In genomic region chr9:90995516-90995915, GRCh38 we compare ENCODE assay signal across 27 cellular contexts.
"Had no signal": no experiment of that assay in that cellular context is flagged by ENCODE, and none has a peak within 500 bp of the region (broad histone marks: within the 10 kb centered on the region; RNA-seq: fewer than 3 reads in every experiment).

No MANE protein-coding gene starts in this region.

- H2AFZ ChIP-seq: hepatocyte, parathyroid adenoma had no signal

- H3K4me3 ChIP-seq: gastroesophageal sphincter, heart left ventricle, hepatocyte, left lung, neural progenitor cell, right lobe of liver, stomach, tibial artery, upper lobe of right lung, uterus had no signal

- H3K36me3 ChIP-seq: gastroesophageal sphincter, heart left ventricle, left lung, neural progenitor cell, right lobe of liver, stomach, tibial artery, upper lobe of right lung, uterus had no signal

- H3K79me2 ChIP-seq: hepatocyte, parathyroid adenoma had no signal

- H3K4me2 ChIP-seq: hepatocyte, neural progenitor cell had no signal

- H3K9ac ChIP-seq: neural progenitor cell, parathyroid adenoma had no signal

- H3K4me1 ChIP-seq: gastroesophageal sphincter, left lung, neural progenitor cell, parathyroid adenoma, tibial artery, upper lobe of right lung, uterus had no signal

- DNase-seq: effector CD8-positive, alpha-beta T cell; endodermal cell; foreskin keratinocyte; heart left ventricle; kidney; left cardiac atrium; left lung; mesendoderm; midbrain; naive thymus-derived CD4-positive, alpha-beta T cell; right lobe of liver; small intestine; stimulated activated CD4-positive, alpha-beta T cell treated with anti-CD3 and anti-CD28 coated beads, Interleukin-12 subunit alpha, Interleukin-12 subunit beta, amount 100 ng/mL, for 4 hours; stimulated activated CD4-positive, alpha-beta T cell treated with anti-CD3 and anti-CD28 coated beads, Interleukin-1b, Interleukin-23, amount 100 ng/mL, for 48 hours; stimulated activated CD4-positive, alpha-beta T cell treated with anti-CD3 and anti-CD28 coated beads, Interleukin-4, amount 100 ng/mL, for 1 hour; stimulated activated naive CD4-positive, alpha-beta T cell treated with Interleukin-2 at 50 U/mL for 16 hours; stomach; tibial artery; upper lobe of right lung; uterus had no signal

- H3K27ac ChIP-seq: epithelial cell of prostate, foreskin keratinocyte, gastroesophageal sphincter, heart left ventricle, hepatocyte, left lung, neural progenitor cell, parathyroid adenoma, right lobe of liver, stomach, tibial artery, upper lobe of right lung, uterus had no signal

- H3K9me3 ChIP-seq: right lobe of liver, tibial artery, upper lobe of right lung, uterus had no signal

- ATAC-seq: esophagus mucosa; foreskin keratinocyte; gastroesophageal sphincter; heart left ventricle; left cardiac atrium; left lung; naive thymus-derived CD4-positive, alpha-beta T cell; right lobe of liver; stimulated activated effector memory CD8-positive, alpha-beta T cell treated with anti-CD3 and anti-CD28 coated beads, Interleukin-12 subunit alpha, Interleukin-12 subunit beta, amount 100 ng/mL, for 72 hours; upper lobe of right lung had no signal

- H3K27me3 ChIP-seq: foreskin keratinocyte, gastroesophageal sphincter, heart left ventricle, hepatocyte, left lung, neural progenitor cell, right lobe of liver, stomach, tibial artery, upper lobe of right lung, uterus had no signal
